In genomic region chr11:74570266-74571061, GRCh38 we compare ENCODE assay signal across 9 cellular contexts. TPM values are rescaled to one million over a fixed set of nuclear protein-coding genes. Genes with fewer than 3 reads are reported as not detected.
A peak's percentile ranks its signal among the peaks of the same experiment; 100 is the strongest.
DNase-seq lines count a peak whose midpoint lies in the region; ATAC-seq and FAIRE-seq lines count a peak whose summit lies in the region.
"Had no signal": no experiment of that assay in that cellular context is flagged by ENCODE, and none has a peak within 500 bp of the region (broad histone marks: within the 10 kb centered on the region; RNA-seq: fewer than 3 reads in every experiment).

No MANE protein-coding gene starts in this region.

- H3K79me2 ChIP-seq in mesendoderm (ENCODE audit: control insufficient read depth, insufficient read depth, low read length) = no peaks in the 10 kb centered on the region

- no peak overlapping the region for H3K27ac ChIP-seq in mesendoderm (ENCODE audit: low read depth, low read length)
- H3K27ac ChIP-seq: BLaER1 had no signal

- H3K27me3 ChIP-seq in mesendoderm (ENCODE audit: insufficient read depth, low read length, poor library complexity) = no peaks in the 10 kb centered on the region
- H3K27me3 ChIP-seq: BLaER1 had no signal

- DNase-seq in NCI-H2081 (lab: John Stamatoyannopoulos, UW) (peak; percentile 49 to 53), NCI-H2081 treated with DMSO at 0.1 percent for 48 hours (lab: John Stamatoyannopoulos, UW) (no peak), LoVo (ENCODE audit: low spot score) (peak; percentile 61), SHP77 treated with DMSO at 0.1 percent for 48 hours (lab: John Stamatoyannopoulos, UW) (peak; percentile 72), mesendoderm (peak; percentile 64), KG1 (lab: John Stamatoyannopoulos, UW) (no peak)

- H4K8ac ChIP-seq in mesendoderm (ENCODE audit: low read depth, low read length) = no peak overlapping the region

- H3K4ac ChIP-seq in mesendoderm (ENCODE audit: low read depth, low read length) = no peak overlapping the region

- no peak overlapping the region for H3K4me3 ChIP-seq in mesendoderm (ENCODE audit: low read length)
- H3K4me3 ChIP-seq: BLaER1 had no signal

- FAIRE-seq in endometrium (lab: Jason Lieb, UNC) = peak; percentile 8

- H2AK5ac ChIP-seq in mesendoderm (ENCODE audit: low read length) = no peak overlapping the region

- H3K9ac ChIP-seq in mesendoderm (ENCODE audit: low read length) = no peak overlapping the region
- H3K9ac ChIP-seq: BLaER1 had no signal

- WGBS in mesendoderm (ENCODE audit: extremely low coverage, insufficient coverage, low lambda C conversion rate) = no CpG with 5 or more reads among the region's 8 CpGs

- H2BK15ac ChIP-seq in mesendoderm (replicated peaks; ENCODE audit: low read depth) = no peak overlapping the region

- H3K4me2 ChIP-seq in mesendoderm (ENCODE audit: low read length) = no peak overlapping the region
- H3K4me2 ChIP-seq: BLaER1 had no signal

- no peak overlapping the region for H2BK120ac ChIP-seq in mesendoderm (ENCODE audit: low read depth, low read length)

- no peaks in the 10 kb centered on the region for H3K79me1 ChIP-seq in mesendoderm (ENCODE audit: low read length)

- H3K18ac ChIP-seq in mesendoderm (ENCODE audit: low read length) = no peak overlapping the region

- no peak overlapping the region for H4K5ac ChIP-seq in mesendoderm (ENCODE audit: low read length)

- H3K36me3 ChIP-seq in mesendoderm (ENCODE audit: control insufficient read depth, insufficient read depth, low read length) = no peaks in the 10 kb centered on the region
- H3K36me3 ChIP-seq: BLaER1 had no signal

- no peak for ATAC-seq in HG02623 (IDR thresholded peaks at IDR 0.05; ENCODE audit: unreplicated experiment)

- H3K4me1 ChIP-seq in mesendoderm (ENCODE audit: control insufficient read depth, low read depth, low read length) = no peaks in the 10 kb centered on the region
- H3K4me1 ChIP-seq: BLaER1 had no signal

- no peak overlapping the region for H2BK5ac ChIP-seq in mesendoderm (ENCODE audit: low read length)

- no peak overlapping the region for H3K23ac ChIP-seq in mesendoderm (ENCODE audit: low read length)

- H3K56ac ChIP-seq in mesendoderm (ENCODE audit: low read length) = no peak overlapping the region

RNA-seq across cellular contexts. Expression of gene POLD3, which starts 21.9 kb away (rescaled TPM):
- polyA plus RNA-seq in mesendoderm (2013, experiment 1 of 2) = 25.4 TPM
- polyA plus RNA-seq in mesendoderm (2013, experiment 2 of 2) = 24.6 TPM

Comparison
In these comparisons a context has a peak if more than half of its experiments do, and no peak if none do; other contexts are left out.
1. DNase-seq: peak in NCI-H2081 (2 of 2), LoVo (single experiment), SHP77 treated with DMSO at 0.1 percent for 48 hours (single experiment) and mesendoderm (single experiment); none in NCI-H2081 treated with DMSO at 0.1 percent for 48 hours (single experiment) and KG1 (single experiment).